ENCODE assay signal across 19 cellular contexts in genomic region chr5:83404182-83404712, GRCh38.
A peak's percentile ranks its signal among the peaks of the same experiment; 100 is the strongest.
DNase-seq lines count a peak whose midpoint lies in the region; ATAC-seq and TF ChIP-seq lines count a peak whose summit lies in the region.
"Had no signal": no experiment of that assay in that cellular context is flagged by ENCODE, and none has a peak within 500 bp of the region (broad histone marks: within the 10 kb centered on the region; RNA-seq: fewer than 3 reads in every experiment).

No MANE protein-coding gene starts in this region.

- H3K9ac ChIP-seq in OCI-LY3 (ENCODE audit: low read length): no peak overlapping the region
- H3K9ac ChIP-seq: BLaER1 treated with 17β-estradiol and CSF1 and Interleukin-3, amounts not matched to agents 10 nM and 100 nM had no signal

- peaks cover 37% of the 10 kb centered on the region for H3K4me1 ChIP-seq in OCI-LY3 (ENCODE audit: low read length)
- no peaks in the 10 kb centered on the region for H3K4me1 ChIP-seq in osteoblast (ENCODE audit: insufficient read depth, low read length)
- H3K4me1 ChIP-seq in upper lobe of left lung: no peaks in the 10 kb centered on the region
- no peaks in the 10 kb centered on the region for H3K4me1 ChIP-seq in aorta (ENCODE audit: control insufficient read depth in 1 of 2, insufficient read depth in 2 of 2, low read length in 2 of 2)
- H3K4me1 ChIP-seq: SJCRH30 had no signal

- no peaks in the 10 kb centered on the region for H3K27me3 ChIP-seq in OCI-LY3 (ENCODE audit: low read depth, low read length)
- no peaks in the 10 kb centered on the region for H3K27me3 ChIP-seq in osteoblast (ENCODE audit: insufficient read depth, low read length)
- H3K27me3 ChIP-seq in upper lobe of left lung: no peaks in the 10 kb centered on the region
- no peaks in the 10 kb centered on the region for H3K27me3 ChIP-seq in aorta (ENCODE audit: control insufficient read depth in 1 of 2, insufficient read depth in 2 of 2, low read length in 1 of 2)
- H3K27me3 ChIP-seq: BLaER1 treated with 17β-estradiol and CSF1 and Interleukin-3, amounts not matched to agents 10 nM and 100 nM; SJCRH30 had no signal

- no peaks in the 10 kb centered on the region for H3K79me2 ChIP-seq in OCI-LY3 (ENCODE audit: low read length)
- H3K79me2 ChIP-seq in osteoblast (ENCODE audit: insufficient read depth, low read length): no peaks in the 10 kb centered on the region

- TF ChIP-seq EP300 in upper lobe of left lung (IDR thresholded peaks at IDR 0.05): no peak

- TF ChIP-seq POLR2A in upper lobe of left lung (IDR thresholded peaks at IDR 0.05): no peak

- in situ Hi-C loops in G401 (cut with HindIII; ENCODE audit: low sequenced_read_pairs): no loop called here

- H3K9me3 ChIP-seq in OCI-LY3 (ENCODE audit: insufficient read depth, low read length): no peaks in the 10 kb centered on the region
- H3K9me3 ChIP-seq in osteoblast (ENCODE audit: low read depth, low read length): no peaks in the 10 kb centered on the region
- no peaks in the 10 kb centered on the region for H3K9me3 ChIP-seq in upper lobe of left lung
- no peaks in the 10 kb centered on the region for H3K9me3 ChIP-seq in aorta (ENCODE audit: control insufficient read depth, low read length)
- H3K9me3 ChIP-seq: SJCRH30 had no signal

- H3K27ac ChIP-seq in OCI-LY3 (ENCODE audit: low read length) (no peak overlapping the region), osteoblast (ENCODE audit: low read depth, low read length) (no peak overlapping the region), upper lobe of left lung (no peak overlapping the region), aorta (ENCODE audit: low read depth in 1 of 2, low read length in 2 of 2) (no peak overlapping the region)
- H3K27ac ChIP-seq: BLaER1 treated with 17β-estradiol and CSF1 and Interleukin-3, amounts not matched to agents 10 nM and 100 nM; HL-60; SJCRH30 had no signal

- H2AFZ ChIP-seq in OCI-LY3 (ENCODE audit: low read depth, low read length) (no peak overlapping the region), osteoblast (ENCODE audit: low read length) (peak overlapping the region; percentile 9)

- WGBS in upper lobe of left lung, 2 donors: 79% methylated on average over 3 of the region's 3 CpGs
- WGBS in aorta, 2 donors: 75 to 84% methylated on average over 3 of the region's 3 CpGs

- peak; percentile 7 for DNase-seq in G401 (ENCODE audit: low spot score)
- DNase-seq in left cardiac atrium: no peak
- DNase-seq in osteoblast (ENCODE audit: insufficient read length, low spot score, missing footprints): no peak
- no peak for DNase-seq in upper lobe of left lung
- no peak for DNase-seq in SKM-1 (lab: John Stamatoyannopoulos, UW; ENCODE audit: unreplicated experiment)
- no peak for DNase-seq in aorta
- DNase-seq: CD8-positive, alpha-beta T cell; DMS53; H9; NCI-H1436 treated with DMSO at 0.1 percent for 48 hours; NCI-H2029; NCI-H2171 treated with DMSO at 0.1 percent for 48 hours; NCI-H446; NCI-H69; NK-92 treated with Interleukin-12 subunit alpha and Interleukin-12 subunit beta, amount 100 ng/mL, for 24 hours; SJCRH30 had no signal

- intact Hi-C loops in left cardiac atrium (cut with DNase I) (no loop called here), aorta (cut with DNase I) (no loop called here)

- H4K20me1 ChIP-seq in OCI-LY3 (ENCODE audit: insufficient read depth, low read length) (no peaks in the 10 kb centered on the region), osteoblast (ENCODE audit: insufficient read depth, low read length) (no peaks in the 10 kb centered on the region)
- H4K20me1 ChIP-seq: BLaER1 treated with 17β-estradiol and CSF1 and Interleukin-3, amounts not matched to agents 10 nM and 100 nM had no signal

- peak; percentile 96 to 97 for ATAC-seq in left cardiac atrium
- no peak for ATAC-seq in upper lobe of left lung (ENCODE audit: low FRiP score in 2 of 2)
- no peak for ATAC-seq in aorta (ENCODE audit: low FRiP score)
- ATAC-seq: CD8-positive, alpha-beta T cell had no signal

- H3K4me3 ChIP-seq in OCI-LY3 (ENCODE audit: low read length) (no peak overlapping the region), osteoblast (ENCODE audit: insufficient read depth, low read length) (no peak overlapping the region), upper lobe of left lung (no peak overlapping the region), aorta (ENCODE audit: low read length in 2 of 2) (no peak overlapping the region)
- H3K4me3 ChIP-seq: BLaER1 treated with 17β-estradiol and CSF1 and Interleukin-3, amounts not matched to agents 10 nM and 100 nM; SJCRH30 had no signal

- H3K36me3 ChIP-seq in OCI-LY3 (replicated peaks; ENCODE audit: low read depth, low read length) (no peaks in the 10 kb centered on the region), osteoblast (ENCODE audit: insufficient read depth, low read length) (no peaks in the 10 kb centered on the region), upper lobe of left lung (no peaks in the 10 kb centered on the region), aorta (ENCODE audit: control insufficient read depth in 1 of 2, insufficient read depth in 2 of 2, low read length in 1 of 2) (no peaks in the 10 kb centered on the region)
- H3K36me3 ChIP-seq: SJCRH30 had no signal

- TF ChIP-seq CTCF in OCI-LY3 (IDR thresholded peaks at IDR 0.05; ENCODE audit: low read depth, low read length) (no peak), osteoblast (IDR thresholded peaks at IDR 0.05; ENCODE audit: extremely low read depth, low read depth, low read length) (no peak), upper lobe of left lung (IDR thresholded peaks at IDR 0.05) (no peak)

- peak overlapping the region; percentile 23 for H3K4me2 ChIP-seq in OCI-LY3 (ENCODE audit: low read length)
- H3K4me2 ChIP-seq in osteoblast (ENCODE audit: insufficient read depth, low read length): no peak overlapping the region

Comparison
In these comparisons a context has a peak if more than half of its experiments do, and no peak if none do; other contexts are left out.
1. ATAC-seq: peak in left cardiac atrium (2 of 2); none in upper lobe of left lung (0 of 2) and aorta (single experiment).